ENCODE assay signal across 8 cellular contexts in the genomic region with DNA sequence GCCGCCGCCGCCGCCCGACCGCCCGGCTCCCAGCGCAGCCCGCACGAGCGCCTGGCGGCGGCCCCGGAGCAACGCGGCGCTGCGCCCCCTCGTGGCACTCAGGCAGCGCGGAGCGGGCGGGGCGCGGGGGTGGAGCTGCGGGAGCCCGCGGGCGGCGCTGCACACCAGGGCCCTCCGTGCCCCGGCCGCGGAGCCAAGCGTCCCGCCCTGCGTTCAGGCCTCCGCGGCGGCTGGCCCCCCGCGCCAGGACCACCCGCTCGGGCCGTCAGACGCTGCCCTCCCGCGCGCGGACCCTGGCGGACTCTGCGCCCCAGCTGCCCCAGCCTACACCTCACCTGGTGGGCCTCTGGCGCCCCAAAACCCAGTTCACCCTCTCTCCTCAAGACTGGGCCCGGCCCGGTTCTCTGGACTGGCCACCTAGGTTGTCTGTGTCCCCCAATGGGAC. TPM values are rescaled to one million over a fixed set of nuclear protein-coding genes. Genes with fewer than 3 reads are reported as not detected.
DNase-seq lines count a peak whose midpoint lies in the region; ATAC-seq and TF ChIP-seq lines count a peak whose summit lies in the region.

A gene (minus strand): TSS at position 75 of the 445 bp plus-strand sequence. CDS start 71,159 bp downstream, outside the sequence.

- H3K4me1 Mint-ChIP-seq in chondrocyte (ENCODE audit: low read depth) = peaks cover 6% of the 10 kb centered on the region

- H3K27ac Mint-ChIP-seq in chondrocyte (ENCODE audit: unreplicated experiment) = no peak within 1 kb of the TSS

- peaks cover 8% of the 10 kb centered on the region for H3K27me3 ChIP-seq in BLaER1

- H3K27me3 Mint-ChIP-seq in chondrocyte (ENCODE audit: low read depth) = peaks cover 10% of the 10 kb centered on the region

- no peaks in the 10 kb centered on the region for H3K9me3 Mint-ChIP-seq in chondrocyte (ENCODE audit: low read depth)

- H3K4me1 ChIP-seq in BLaER1 = peaks cover 19% of the 10 kb centered on the region

- H3K9me3 ChIP-seq in BLaER1 = no peaks in the 10 kb centered on the region

- peak within 1 kb of the TSS; percentile 62 for H3K4me3 Mint-ChIP-seq in chondrocyte (ENCODE audit: unreplicated experiment)

- intact Hi-C loops in left colon (cut with DNase I, micrococcal nuclease) = no loop called here

- TF ChIP-seq CTCF in chondrocyte (IDR thresholded peaks at IDR 0.05) = peak; percentile 65

- H4K20me1 ChIP-seq in BLaER1 = no peaks in the 10 kb centered on the region

- DNase-seq in LHCN-M2 (ENCODE audit: low read depth) = peak; percentile 35
- no peak for DNase-seq in chondrocyte (ENCODE audit: low spot score)
- DNase-seq in left colon = peak in 1 of 2 donors; percentile 72
- DNase-seq in stimulated activated CD4-positive, alpha-beta T cell treated with anti-CD3 and anti-CD28 coated beads, Interleukin-2, amount 100 ng/mL, for 48 hours = peak; percentile 60 to 73
- no peak for DNase-seq in GF-D8 (lab: John Stamatoyannopoulos, UW)

- peak within 1 kb of the TSS; percentile 75 for H3K9ac ChIP-seq in BLaER1

- no peaks in the 10 kb centered on the region for H3K36me3 ChIP-seq in BLaER1

- H3K27ac ChIP-seq in BLaER1 = no peak within 1 kb of the TSS

- ATAC-seq in GM19372 (IDR thresholded peaks at IDR 0.05; ENCODE audit: low read depth, unreplicated experiment) (peak; percentile 79), left colon (peak; percentile 97)
- peak; percentile 88 to 90 for ATAC-seq in activated CD4-positive, CD25-positive, alpha-beta regulatory T cell treated with anti-CD3 and anti-CD28 coated beads, Interleukin-2, amount 50 U/mL, for 24 hours

- H3K36me3 Mint-ChIP-seq in chondrocyte (ENCODE audit: low read depth) = no peaks in the 10 kb centered on the region

- H3K4me3 ChIP-seq in BLaER1 = peak within 1 kb of the TSS; percentile 73

- H3K4me2 ChIP-seq in BLaER1 = peak within 1 kb of the TSS; percentile 89

RNA-seq across cellular contexts. Expression of the gene that starts here (rescaled TPM):
- not detected in 2 replicates for total RNA-seq in LHCN-M2 (2014; rRNA removed)
- not detected for polyA plus RNA-seq in LHCN-M2 (2012)
- not detected in 3 replicates for total RNA-seq in chondrocyte
- under 1 TPM in 1 of 2 donors, not detected in 1; 0.17 TPM for total RNA-seq in left colon

Comparison
In these comparisons a context has a peak if more than half of its experiments do, and no peak if none do; other contexts are left out.
1. Peak in DNase-seq in LHCN-M2; RNA of the gene not detected or under 1 TPM.
2. Peak in ATAC-seq in left colon; RNA of the gene not detected or under 1 TPM.
3. DNase-seq: peak in stimulated activated CD4-positive, alpha-beta T cell treated with anti-CD3 and anti-CD28 coated beads, Interleukin-2, amount 100 ng/mL, for 48 hours (2 of 2); none in chondrocyte (single experiment) and GF-D8 (single experiment).
4. Peak in every context shown above with its lines, with median percentiles within 50 percentile points of each other: ATAC-seq.